17 cellular contexts compared by ENCODE assay signal in genomic region chrX:112888916-112889315, GRCh38.
"Had no signal": no experiment of that assay in that cellular context is flagged by ENCODE, and none has a peak within 500 bp of the region (broad histone marks: within the 10 kb centered on the region; RNA-seq: fewer than 3 reads in every experiment).

No MANE protein-coding gene starts in this region.

- H3K4me3 Mint-ChIP-seq: activated CD4-positive, alpha-beta memory T cell treated with anti-CD3 and anti-CD28 coated beads for 36 hours; activated CD4-positive, alpha-beta T cell treated with anti-CD3 and anti-CD28 coated beads for 36 hours; activated CD8-positive, alpha-beta memory T cell treated with anti-CD3 and anti-CD28 coated beads, Interleukin-2, amount 10 ng/mL, durations not matched to agents 7 days and 5 days; activated naive CD4-positive, alpha-beta T cell treated with anti-CD3 and anti-CD28 coated beads, Interleukin-2, amount 10 ng/mL, durations not matched to agents 7 days and 5 days had no signal

- DNase-seq: activated CD4-positive, alpha-beta memory T cell treated with anti-CD3 and anti-CD28 coated beads for 36 hours; activated CD4-positive, alpha-beta T cell treated with anti-CD3 and anti-CD28 coated beads for 36 hours; activated CD8-positive, alpha-beta memory T cell treated with anti-CD3 and anti-CD28 coated beads, Interleukin-2, amount 10 ng/mL, durations not matched to agents 7 days and 5 days; activated naive CD4-positive, alpha-beta T cell treated with anti-CD3 and anti-CD28 coated beads, Interleukin-2, amount 10 ng/mL, durations not matched to agents 7 days and 5 days; activated T-cell treated with anti-CD3 and anti-CD28 coated beads, Interleukin-2, amount 50 U/mL, for 1 hour; dermis blood vessel endothelial cell; effector memory CD8-positive, alpha-beta T cell; gastrocnemius medialis; posterior cingulate gyrus; retina; stimulated activated CD4-positive, alpha-beta T cell treated with anti-CD3 and anti-CD28 coated beads, Interleukin-15, amount 100 ng/mL, for 24 hours; stimulated activated CD4-positive, alpha-beta T cell treated with anti-CD3 and anti-CD28 coated beads, Interleukin-4, amount 100 ng/mL, for 1 hour; stimulated activated naive CD4-positive, alpha-beta T cell; tibial artery; uterus had no signal

- H3K9me3 Mint-ChIP-seq: activated CD4-positive, alpha-beta memory T cell treated with anti-CD3 and anti-CD28 coated beads for 36 hours; activated naive CD4-positive, alpha-beta T cell treated with anti-CD3 and anti-CD28 coated beads, Interleukin-2, amount 10 ng/mL, durations not matched to agents 7 days and 5 days; effector memory CD8-positive, alpha-beta T cell had no signal

- H3K4me1 ChIP-seq: ascending aorta, gastrocnemius medialis, tibial artery, uterus had no signal

- H3K27ac Mint-ChIP-seq: activated CD4-positive, alpha-beta memory T cell treated with anti-CD3 and anti-CD28 coated beads for 36 hours; activated CD4-positive, alpha-beta T cell treated with anti-CD3 and anti-CD28 coated beads for 36 hours; activated CD8-positive, alpha-beta memory T cell treated with anti-CD3 and anti-CD28 coated beads, Interleukin-2, amount 10 ng/mL, durations not matched to agents 7 days and 5 days; activated naive CD4-positive, alpha-beta T cell treated with anti-CD3 and anti-CD28 coated beads, Interleukin-2, amount 10 ng/mL, durations not matched to agents 7 days and 5 days had no signal

- H3K9me3 ChIP-seq: ascending aorta, gastrocnemius medialis, heart left ventricle, tibial artery, uterus had no signal

- H3K27me3 Mint-ChIP-seq: activated CD8-positive, alpha-beta memory T cell treated with anti-CD3 and anti-CD28 coated beads, Interleukin-2, amount 10 ng/mL, durations not matched to agents 7 days and 5 days; activated naive CD4-positive, alpha-beta T cell treated with anti-CD3 and anti-CD28 coated beads, Interleukin-2, amount 10 ng/mL, durations not matched to agents 7 days and 5 days; effector memory CD8-positive, alpha-beta T cell had no signal

- H3K4me3 ChIP-seq: ascending aorta, gastrocnemius medialis, heart left ventricle, tibial artery, uterus had no signal

- H3K27ac ChIP-seq: ascending aorta, gastrocnemius medialis, tibial artery, uterus had no signal

- H3K36me3 ChIP-seq: ascending aorta, gastrocnemius medialis, heart left ventricle, tibial artery, uterus had no signal

- H3K36me3 Mint-ChIP-seq: activated CD4-positive, alpha-beta memory T cell treated with anti-CD3 and anti-CD28 coated beads for 36 hours; activated CD8-positive, alpha-beta memory T cell treated with anti-CD3 and anti-CD28 coated beads, Interleukin-2, amount 10 ng/mL, durations not matched to agents 7 days and 5 days; activated naive CD4-positive, alpha-beta T cell treated with anti-CD3 and anti-CD28 coated beads, Interleukin-2, amount 10 ng/mL, durations not matched to agents 7 days and 5 days had no signal

- ATAC-seq: activated CD4-positive, alpha-beta T cell treated with anti-CD3 and anti-CD28 coated beads for 36 hours; activated CD8-positive, alpha-beta memory T cell treated with anti-CD3 and anti-CD28 coated beads, Interleukin-2, amount 10 ng/mL, durations not matched to agents 7 days and 5 days; gastrocnemius medialis had no signal

- H3K27me3 ChIP-seq: ascending aorta, gastrocnemius medialis, tibial artery, uterus had no signal
